Comparison of ENCODE assay signal across 1 cellular context in the genomic region with DNA sequence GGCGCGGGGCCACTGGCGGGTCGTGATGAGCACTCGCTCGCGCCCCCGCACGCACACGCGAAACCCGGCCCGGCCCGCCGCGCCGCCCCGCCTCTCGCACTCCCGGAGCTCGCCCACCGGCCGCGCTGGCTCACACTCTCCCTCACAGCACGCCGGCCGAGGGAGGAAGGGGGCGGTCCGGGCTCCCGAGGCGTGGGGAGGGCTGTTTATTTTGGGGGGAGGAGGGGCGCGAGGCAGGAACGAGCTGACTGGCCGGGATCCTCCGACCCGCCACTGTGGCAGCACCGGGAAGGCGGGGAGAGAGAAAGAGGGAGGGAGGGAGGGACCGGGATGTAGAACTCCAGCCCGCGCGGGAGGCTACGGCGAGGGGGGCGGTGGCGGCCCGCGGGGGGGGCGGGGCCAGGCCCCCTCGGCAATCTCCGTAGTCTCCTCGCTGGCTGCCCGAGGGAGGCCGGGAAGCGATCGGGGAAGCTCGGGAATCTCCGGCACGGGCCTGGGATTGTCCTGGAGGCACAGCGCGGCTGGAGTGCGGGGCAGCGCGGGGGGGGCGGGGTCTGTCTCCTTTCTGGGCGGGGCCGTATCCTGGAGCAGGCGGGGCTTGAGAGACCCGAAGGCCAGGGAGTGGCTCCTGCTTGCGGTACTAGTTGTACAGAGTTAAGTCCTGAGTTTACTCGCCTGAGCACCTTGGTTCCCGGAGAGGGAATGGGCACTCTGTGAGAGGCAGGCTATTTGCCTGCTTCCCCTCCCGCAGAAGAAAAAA.
A peak's percentile ranks its signal among the peaks of the same experiment; 100 is the strongest.
TF ChIP-seq lines count a peak whose summit lies in the region.

A gene with protein sequence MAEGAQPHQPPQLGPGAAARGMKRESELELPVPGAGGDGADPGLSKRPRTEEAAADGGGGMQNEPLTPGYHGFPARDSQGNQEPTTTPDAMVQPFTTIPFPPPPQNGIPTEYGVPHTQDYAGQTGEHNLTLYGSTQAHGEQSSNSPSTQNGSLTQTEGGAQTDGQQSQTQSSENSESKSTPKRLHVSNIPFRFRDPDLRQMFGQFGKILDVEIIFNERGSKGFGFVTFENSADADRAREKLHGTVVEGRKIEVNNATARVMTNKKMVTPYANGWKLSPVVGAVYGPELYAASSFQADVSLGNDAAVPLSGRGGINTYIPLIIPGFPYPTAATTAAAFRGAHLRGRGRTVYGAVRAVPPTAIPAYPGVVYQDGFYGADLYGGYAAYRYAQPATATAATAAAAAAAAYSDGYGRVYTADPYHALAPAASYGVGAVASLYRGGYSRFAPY (minus strand): TSS at position 179 of the 760 bp plus-strand sequence. CDS start 399 bp downstream, outside the sequence.

TF ChIP-seq in HepG2, 621 proteins besides CTCF, POLR2A, EP300 and RAD21 (continued from another document):
- TF ChIP-seq SIX4 (CRISPR knock-in tag; IDR thresholded peaks at IDR 0.05) (no peak), NFYC (CRISPR knock-in tag; IDR thresholded peaks at IDR 0.05) (peak; percentile 40), PRMT3 (CRISPR knock-in tag; IDR thresholded peaks at IDR 0.05; ENCODE audit: borderline replicate concordance, low read depth) (no peak), PHF5A (CRISPR knock-in tag; IDR thresholded peaks at IDR 0.05; ENCODE audit: low read depth, unreplicated experiment) (no peak), DMAP1 (CRISPR knock-in tag; IDR thresholded peaks at IDR 0.05) (peak; percentile 53; the same call in 1 of the 2 replicates), NFATC3 (CRISPR knock-in tag; IDR thresholded peaks at IDR 0.05) (no peak), ETV6 (CRISPR knock-in tag; conservative IDR thresholded peaks at IDR 0.05) (0 out of 2 replicates have a peak, but pooled peaks have one; percentile 45), GABPA (IDR thresholded peaks at IDR 0.05; ENCODE audit: low read depth, low read length) (no peak), GABPA (CRISPR knock-in tag; IDR thresholded peaks at IDR 0.05; ENCODE audit: low read depth) (0 out of 2 replicates have a peak, but pooled peaks have one; percentile 22), FOXK2 (IDR thresholded peaks at IDR 0.05) (no peak), RXRA (CRISPR knock-in tag; IDR thresholded peaks at IDR 0.05) (peak; percentile 38; the same call in 1 of the 2 replicates), NCOA5 (CRISPR knock-in tag; IDR thresholded peaks at IDR 0.05) (no peak), ZNF609 (CRISPR knock-in tag; IDR thresholded peaks at IDR 0.05; ENCODE audit: borderline replicate concordance) (no peak), ARNT (IDR thresholded peaks at IDR 0.05) (no peak), NCOA2 (CRISPR knock-in tag; IDR thresholded peaks at IDR 0.05) (no peak), ZBTB14 (CRISPR knock-in tag; IDR thresholded peaks at IDR 0.05) (peak; percentile 71), FOXP1 (IDR thresholded peaks at IDR 0.05) (no peak), FOXP1 (CRISPR knock-in tag; IDR thresholded peaks at IDR 0.05) (peak; percentile 59), ISX (CRISPR knock-in tag; conservative IDR thresholded peaks at IDR 0.05) (no peak), ZFX (CRISPR knock-in tag; IDR thresholded peaks at IDR 0.05; ENCODE audit: low read depth) (peak; percentile 58), FLYWCH1 (CRISPR knock-in tag; IDR thresholded peaks at IDR 0.05) (no peak), ZNF256 (CRISPR knock-in tag; conservative IDR thresholded peaks at IDR 0.05) (no peak), SMAD9 (CRISPR knock-in tag; IDR thresholded peaks at IDR 0.05) (no peak), ZNF776 (CRISPR knock-in tag; IDR thresholded peaks at IDR 0.05) (no peak), HNRNPLL (IDR thresholded peaks at IDR 0.05; ENCODE audit: low read depth, low read length, poor library complexity, severe bottlenecking) (peak; percentile 49), ZFP62 (CRISPR knock-in tag; IDR thresholded peaks at IDR 0.05) (no peak), ZNF678 (CRISPR knock-in tag; IDR thresholded peaks at IDR 0.05) (no peak), PAF1 (CRISPR knock-in tag; IDR thresholded peaks at IDR 0.05) (no peak), EHMT2 (IDR thresholded peaks at IDR 0.05; ENCODE audit: borderline replicate concordance, low read depth, low read length) (no peak), ZNF124 (CRISPR knock-in tag; IDR thresholded peaks at IDR 0.05) (no peak), MYC (CRISPR knock-in tag; IDR thresholded peaks at IDR 0.05; ENCODE audit: borderline replicate concordance) (peak; percentile 85), GABPB1 (CRISPR knock-in tag; IDR thresholded peaks at IDR 0.05) (peak; percentile 66), SRSF4 (IDR thresholded peaks at IDR 0.05; ENCODE audit: low read depth, low read length, poor library complexity, severe bottlenecking) (no peak)
- TF ChIP-seq, protein P1, sequence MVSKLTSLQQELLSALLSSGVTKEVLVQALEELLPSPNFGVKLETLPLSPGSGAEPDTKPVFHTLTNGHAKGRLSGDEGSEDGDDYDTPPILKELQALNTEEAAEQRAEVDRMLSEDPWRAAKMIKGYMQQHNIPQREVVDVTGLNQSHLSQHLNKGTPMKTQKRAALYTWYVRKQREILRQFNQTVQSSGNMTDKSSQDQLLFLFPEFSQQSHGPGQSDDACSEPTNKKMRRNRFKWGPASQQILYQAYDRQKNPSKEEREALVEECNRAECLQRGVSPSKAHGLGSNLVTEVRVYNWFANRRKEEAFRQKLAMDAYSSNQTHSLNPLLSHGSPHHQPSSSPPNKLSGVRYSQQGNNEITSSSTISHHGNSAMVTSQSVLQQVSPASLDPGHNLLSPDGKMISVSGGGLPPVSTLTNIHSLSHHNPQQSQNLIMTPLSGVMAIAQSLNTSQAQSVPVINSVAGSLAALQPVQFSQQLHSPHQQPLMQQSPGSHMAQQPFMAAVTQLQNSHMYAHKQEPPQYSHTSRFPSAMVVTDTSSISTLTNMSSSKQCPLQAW (CRISPR knock-in tag; IDR thresholded peaks at IDR 0.05): no peak
- TF ChIP-seq, protein P2, sequence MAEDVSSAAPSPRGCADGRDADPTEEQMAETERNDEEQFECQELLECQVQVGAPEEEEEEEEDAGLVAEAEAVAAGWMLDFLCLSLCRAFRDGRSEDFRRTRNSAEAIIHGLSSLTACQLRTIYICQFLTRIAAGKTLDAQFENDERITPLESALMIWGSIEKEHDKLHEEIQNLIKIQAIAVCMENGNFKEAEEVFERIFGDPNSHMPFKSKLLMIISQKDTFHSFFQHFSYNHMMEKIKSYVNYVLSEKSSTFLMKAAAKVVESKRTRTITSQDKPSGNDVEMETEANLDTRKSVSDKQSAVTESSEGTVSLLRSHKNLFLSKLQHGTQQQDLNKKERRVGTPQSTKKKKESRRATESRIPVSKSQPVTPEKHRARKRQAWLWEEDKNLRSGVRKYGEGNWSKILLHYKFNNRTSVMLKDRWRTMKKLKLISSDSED (CRISPR knock-in tag; IDR thresholded peaks at IDR 0.05): no peak
- TF ChIP-seq, protein P3, sequence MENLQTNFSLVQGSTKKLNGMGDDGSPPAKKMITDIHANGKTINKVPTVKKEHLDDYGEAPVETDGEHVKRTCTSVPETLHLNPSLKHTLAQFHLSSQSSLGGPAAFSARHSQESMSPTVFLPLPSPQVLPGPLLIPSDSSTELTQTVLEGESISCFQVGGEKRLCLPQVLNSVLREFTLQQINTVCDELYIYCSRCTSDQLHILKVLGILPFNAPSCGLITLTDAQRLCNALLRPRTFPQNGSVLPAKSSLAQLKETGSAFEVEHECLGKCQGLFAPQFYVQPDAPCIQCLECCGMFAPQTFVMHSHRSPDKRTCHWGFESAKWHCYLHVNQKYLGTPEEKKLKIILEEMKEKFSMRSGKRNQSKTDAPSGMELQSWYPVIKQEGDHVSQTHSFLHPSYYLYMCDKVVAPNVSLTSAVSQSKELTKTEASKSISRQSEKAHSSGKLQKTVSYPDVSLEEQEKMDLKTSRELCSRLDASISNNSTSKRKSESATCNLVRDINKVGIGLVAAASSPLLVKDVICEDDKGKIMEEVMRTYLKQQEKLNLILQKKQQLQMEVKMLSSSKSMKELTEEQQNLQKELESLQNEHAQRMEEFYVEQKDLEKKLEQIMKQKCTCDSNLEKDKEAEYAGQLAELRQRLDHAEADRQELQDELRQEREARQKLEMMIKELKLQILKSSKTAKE (CRISPR knock-in tag; IDR thresholded peaks at IDR 0.05; ENCODE audit: borderline replicate concordance): 0 out of 2 replicates have a peak, but pooled peaks have one; percentile 31
- TF ChIP-seq, protein P4, sequence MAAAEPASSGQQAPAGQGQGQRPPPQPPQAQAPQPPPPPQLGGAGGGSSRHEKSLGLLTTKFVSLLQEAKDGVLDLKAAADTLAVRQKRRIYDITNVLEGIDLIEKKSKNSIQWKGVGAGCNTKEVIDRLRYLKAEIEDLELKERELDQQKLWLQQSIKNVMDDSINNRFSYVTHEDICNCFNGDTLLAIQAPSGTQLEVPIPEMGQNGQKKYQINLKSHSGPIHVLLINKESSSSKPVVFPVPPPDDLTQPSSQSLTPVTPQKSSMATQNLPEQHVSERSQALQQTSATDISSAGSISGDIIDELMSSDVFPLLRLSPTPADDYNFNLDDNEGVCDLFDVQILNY (CRISPR knock-in tag; conservative IDR thresholded peaks at IDR 0.05): peak; percentile 46; the same call in 1 of the 2 replicates
